27 cellular contexts compared by ENCODE assay signal in genomic region chr1:4944072-4944471, GRCh38.
"Had no signal": no experiment of that assay in that cellular context is flagged by ENCODE, and none has a peak within 500 bp of the region (broad histone marks: within the 10 kb centered on the region; RNA-seq: fewer than 3 reads in every experiment).

No MANE protein-coding gene starts in this region.

- H3K36me3 ChIP-seq: neutrophil, pancreas, prostate gland, right lobe of liver, sigmoid colon, stomach, thoracic aorta, thyroid gland, transverse colon, upper lobe of right lung, uterus had no signal

- H3K9me3 Mint-ChIP-seq: type B pancreatic cell had no signal

- H3K36me3 Mint-ChIP-seq: naive thymus-derived CD8-positive, alpha-beta T cell; stimulated activated effector memory CD8-positive, alpha-beta T cell treated with anti-CD3 and anti-CD28 coated beads, Interleukin-12 subunit alpha, Interleukin-12 subunit beta, amount 100 ng/mL, for 72 hours; stimulated activated naive B cell treated with anti-CD40 and anti-IgM and Interleukin-4, amounts not matched to agents 10 μg/mL and 1 μg/mL and 100 μg/mL, for 72 hours; type B pancreatic cell had no signal

- DNase-seq: naive thymus-derived CD8-positive, alpha-beta T cell; nephron progenitor cell; nucleus accumbens; pancreas; right cardiac atrium; right lobe of liver; sigmoid colon; small intestine; stimulated activated CD4-positive, alpha-beta T cell treated with anti-CD3 and anti-CD28 coated beads, Interleukin-15, amount 100 ng/mL, for 24 hours; stimulated activated CD4-positive, alpha-beta T cell treated with anti-CD3 and anti-CD28 coated beads, Interleukin-2, amount 100 ng/mL, for 24 hours; stimulated activated CD4-positive, alpha-beta T cell treated with anti-CD3 and anti-CD28 coated beads, Interleukin-2, amount 100 ng/mL, for 48 hours; stimulated activated CD4-positive, alpha-beta T cell treated with anti-CD3 and anti-CD28 coated beads, Interleukin-4, amount 100 ng/mL, for 24 hours; stimulated activated naive B cell treated with anti-CD40 and anti-IgM and Interleukin-4, amounts not matched to agents 10 μg/mL and 1 μg/mL and 100 μg/mL, for 72 hours; stimulated activated naive CD4-positive, alpha-beta T cell treated with Interleukin-2 at 50 U/mL for 16 hours; stomach; thyroid gland; transverse colon; upper lobe of right lung; uterus had no signal

- H3K4me3 ChIP-seq: pancreas, prostate gland, right lobe of liver, sigmoid colon, stomach, thoracic aorta, thyroid gland, transverse colon, upper lobe of right lung, uterus had no signal

- H3K4me3 Mint-ChIP-seq: naive thymus-derived CD8-positive, alpha-beta T cell; natural killer cell treated with Interleukin-12 subunit alpha and Interleukin-12 subunit beta and Interleukin-15 and Interleukin-18, amount 100 ng/mL, for 72 hours; nephron progenitor cell; neural crest cell; stimulated activated effector memory CD8-positive, alpha-beta T cell treated with anti-CD3 and anti-CD28 coated beads, Interleukin-12 subunit alpha, Interleukin-12 subunit beta, amount 100 ng/mL, for 72 hours; stimulated activated naive B cell treated with anti-CD40 and anti-IgM and Interleukin-4, amounts not matched to agents 10 μg/mL and 1 μg/mL and 100 μg/mL, for 72 hours; stimulated activated naive CD8-positive, alpha-beta T cell treated with anti-CD3 and anti-CD28 coated beads, Interleukin-15, Interleukin-2, amounts not matched to agents 100 ng/mL and 50 ng/mL, for 24 hours; type B pancreatic cell had no signal

- H3K4me1 ChIP-seq: pancreas, prostate gland, right lobe of liver, sigmoid colon, thyroid gland, transverse colon had no signal

- H3K9me3 ChIP-seq: pancreas, prostate gland, right lobe of liver, thoracic aorta, thyroid gland, transverse colon, upper lobe of right lung, uterus had no signal

- H3K27me3 ChIP-seq: neutrophil, pancreas, right lobe of liver, thyroid gland, transverse colon, upper lobe of right lung, uterus had no signal

- ATAC-seq: naive thymus-derived CD8-positive, alpha-beta T cell; natural killer cell treated with Interleukin-12 subunit alpha and Interleukin-12 subunit beta and Interleukin-15 and Interleukin-18, amount 100 ng/mL, for 72 hours; pancreas; right cardiac atrium; right lobe of liver; stimulated activated effector memory CD8-positive, alpha-beta T cell treated with anti-CD3 and anti-CD28 coated beads, Interleukin-12 subunit alpha, Interleukin-12 subunit beta, amount 100 ng/mL, for 72 hours; stimulated activated naive B cell treated with anti-CD40 and anti-IgM and Interleukin-4, amounts not matched to agents 10 μg/mL and 1 μg/mL and 100 μg/mL, for 72 hours; upper lobe of right lung had no signal

- H3K27ac Mint-ChIP-seq: naive thymus-derived CD8-positive, alpha-beta T cell; natural killer cell treated with Interleukin-12 subunit alpha and Interleukin-12 subunit beta and Interleukin-15 and Interleukin-18, amount 100 ng/mL, for 72 hours; nephron progenitor cell; stimulated activated effector memory CD8-positive, alpha-beta T cell treated with anti-CD3 and anti-CD28 coated beads, Interleukin-12 subunit alpha, Interleukin-12 subunit beta, amount 100 ng/mL, for 72 hours; stimulated activated naive B cell treated with anti-CD40 and anti-IgM and Interleukin-4, amounts not matched to agents 10 μg/mL and 1 μg/mL and 100 μg/mL, for 72 hours; stimulated activated naive CD8-positive, alpha-beta T cell treated with anti-CD3 and anti-CD28 coated beads, Interleukin-15, Interleukin-2, amounts not matched to agents 100 ng/mL and 50 ng/mL, for 24 hours; type B pancreatic cell had no signal

- FAIRE-seq: pancreas, small intestine had no signal

- H3K27ac ChIP-seq: neutrophil, pancreas, prostate gland, right lobe of liver, sigmoid colon, stomach, thyroid gland, transverse colon, upper lobe of right lung, uterus had no signal

- H3K4me1 Mint-ChIP-seq: naive thymus-derived CD8-positive, alpha-beta T cell; nephron progenitor cell; neural crest cell; stimulated activated effector memory CD8-positive, alpha-beta T cell treated with anti-CD3 and anti-CD28 coated beads, Interleukin-12 subunit alpha, Interleukin-12 subunit beta, amount 100 ng/mL, for 72 hours; stimulated activated naive B cell treated with anti-CD40 and anti-IgM and Interleukin-4, amounts not matched to agents 10 μg/mL and 1 μg/mL and 100 μg/mL, for 72 hours had no signal
